Comparison of ENCODE assay signal across 8 cellular contexts in genomic region chrX:103686199-103687072, GRCh38. TPM values are rescaled to one million over a fixed set of nuclear protein-coding genes. Genes with fewer than 3 reads are reported as not detected.
DNase-seq lines count a peak whose midpoint lies in the region; ATAC-seq and TF ChIP-seq lines count a peak whose summit lies in the region.

MORF4L2 (minus strand) TSS chrX:103686699; CDS start chrX:103677027, 9,672 bp downstream.

- TF ChIP-seq CTCF in osteoblast (IDR thresholded peaks at IDR 0.05; ENCODE audit: extremely low read depth, low read depth, low read length) = no peak

- ATAC-seq in HG02588 (IDR thresholded peaks at IDR 0.05; ENCODE audit: unreplicated experiment) (peak; percentile 90), SK-N-SH treated with all-trans-retinoic acid at 6 μM for 48 hours (peak; percentile 90)

- no peaks in the 10 kb centered on the region for H3K36me3 Mint-ChIP-seq in activated naive CD8-positive, alpha-beta T cell

- peaks cover 22% of the 10 kb centered on the region for H3K79me2 ChIP-seq in osteoblast (ENCODE audit: insufficient read depth, low read length)

- H4K20me1 ChIP-seq in osteoblast (ENCODE audit: insufficient read depth, low read length) = peaks cover 3% of the 10 kb centered on the region

- peak; percentile 98 for DNase-seq in NCI-H1092 (lab: John Stamatoyannopoulos, UW)
- peak; percentile 96 for DNase-seq in glomerular visceral epithelial cell (ENCODE audit: extremely low spot score)
- peak; percentile 83 for DNase-seq in osteoblast (ENCODE audit: insufficient read length, low spot score, missing footprints)

- H3K4me3 ChIP-seq in GM08714 (ENCODE audit: low read length) (peak within 1 kb of the TSS; percentile 88), osteoblast (ENCODE audit: insufficient read depth, low read length) (peak within 1 kb of the TSS; percentile 75), thymus (ENCODE audit: low read length) (peak within 1 kb of the TSS; percentile 67)

- peaks cover 14% of the 10 kb centered on the region for H3K4me1 Mint-ChIP-seq in activated naive CD8-positive, alpha-beta T cell (ENCODE audit: low read depth)

- peak within 1 kb of the TSS; percentile 97 for H3K27ac ChIP-seq in osteoblast (ENCODE audit: low read depth, low read length)
- H3K27ac ChIP-seq in thymus (ENCODE audit: low read depth) = peak within 1 kb of the TSS; percentile 95

- H3K27me3 ChIP-seq in osteoblast (ENCODE audit: insufficient read depth, low read length) (peaks cover 2% of the 10 kb centered on the region), thymus (ENCODE audit: control insufficient read depth, insufficient read depth) (no peaks in the 10 kb centered on the region)

- H3K27ac Mint-ChIP-seq in activated naive CD8-positive, alpha-beta T cell = peak within 1 kb of the TSS; percentile 77

- H3K27me3 Mint-ChIP-seq in activated naive CD8-positive, alpha-beta T cell = no peaks in the 10 kb centered on the region

- no peaks in the 10 kb centered on the region for H3K9me3 Mint-ChIP-seq in activated naive CD8-positive, alpha-beta T cell (ENCODE audit: low read depth)

- H2AFZ ChIP-seq in osteoblast (ENCODE audit: low read length) = peak within 1 kb of the TSS; percentile 80

- H3K36me3 ChIP-seq in osteoblast (ENCODE audit: insufficient read depth, low read length) (peaks cover 21% of the 10 kb centered on the region), thymus (ENCODE audit: control insufficient read depth, insufficient read depth) (no peaks in the 10 kb centered on the region)

- H3K9me3 ChIP-seq in osteoblast (ENCODE audit: low read depth, low read length) (no peaks in the 10 kb centered on the region), thymus (ENCODE audit: control insufficient read depth) (no peaks in the 10 kb centered on the region)

- H3K4me3 Mint-ChIP-seq in activated naive CD8-positive, alpha-beta T cell = no peak within 1 kb of the TSS

- peaks cover 22% of the 10 kb centered on the region for H3K4me1 ChIP-seq in osteoblast (ENCODE audit: insufficient read depth, low read length)
- no peaks in the 10 kb centered on the region for H3K4me1 ChIP-seq in thymus (ENCODE audit: control insufficient read depth, insufficient read depth, low read length)

- peak within 1 kb of the TSS; percentile 86 for H3K4me2 ChIP-seq in osteoblast (ENCODE audit: insufficient read depth, low read length)

- WGBS in thymus = under 1% methylated on average over 37 of the region's 37 CpGs

TF ChIP-seq in SK-N-SH treated with all-trans-retinoic acid at 6 μM for 48 hours, 23 proteins besides CTCF, POLR2A, EP300 and RAD21:
- TF ChIP-seq CSDC2 (CRISPR knock-in tag; IDR thresholded peaks at IDR 0.05) (no peak), TOX (CRISPR knock-in tag; IDR thresholded peaks at IDR 0.05; ENCODE audit: borderline replicate concordance) (0 out of 2 replicates have a peak, but pooled peaks have one; percentile 1)

RNA-seq across cellular contexts. Expression of gene MORF4L2, which starts in this region (rescaled TPM):
- 678 and 953 TPM in 2 replicates for total RNA-seq in osteoblast
- 223 TPM for polyA plus RNA-seq in thymus

Comparison
In these comparisons a context has a peak if more than half of its experiments do, and no peak if none do; other contexts are left out.
1. Peak in every context shown above with its lines: DNase-seq, ATAC-seq, H3K4me3 ChIP-seq and H3K27ac ChIP-seq.